Comparison of ENCODE assay signal across 8 cellular contexts in genomic region chr6:148700713-148701392, GRCh38. TPM values are rescaled to one million over a fixed set of nuclear protein-coding genes. Genes with fewer than 3 reads are reported as not detected.
A peak's percentile ranks its signal among the peaks of the same experiment; 100 is the strongest.
DNase-seq lines count a peak whose midpoint lies in the region; ATAC-seq and TF ChIP-seq lines count a peak whose summit lies in the region.

No MANE protein-coding gene starts in this region.

- H3K36me3 ChIP-seq in OCI-LY3 (replicated peaks; ENCODE audit: low read depth, low read length) (no peaks in the 10 kb centered on the region), mucosa of rectum (ENCODE audit: control insufficient read depth in 2 of 2, insufficient read depth in 2 of 2, low read length in 2 of 2) (no peaks in the 10 kb centered on the region)

- H3K4me3 ChIP-seq in OCI-LY3 (ENCODE audit: low read length), result peak overlapping the region; percentile 67
- H3K4me3 ChIP-seq in mucosa of rectum (ENCODE audit: low read length in 2 of 2), result peak overlapping the region; percentile 63 to 76

- ATAC-seq in Right ventricle myocardium inferior (peak; percentile 37), HG02759 (IDR thresholded peaks at IDR 0.05; ENCODE audit: unreplicated experiment) (peak; percentile 77)

- peak overlapping the region; percentile 32 for H2AFZ ChIP-seq in OCI-LY3 (ENCODE audit: low read depth, low read length)

- H3K27ac ChIP-seq in OCI-LY3 (ENCODE audit: low read length) (no peak overlapping the region), mucosa of rectum (ENCODE audit: low read depth in 2 of 2, low read length in 2 of 2) (no peak overlapping the region)

- peaks cover 12% of the 10 kb centered on the region for H3K4me1 Mint-ChIP-seq in dendritic cell treated with granulocyte-macrophage colony-stimulating factor and Interleukin-4, amounts not matched to agents 40 ng/mL and 50 ng/mL, for 4 days (ENCODE audit: low read depth)

- no peaks in the 10 kb centered on the region for H3K27me3 ChIP-seq in OCI-LY3 (ENCODE audit: low read depth, low read length)
- no peaks in the 10 kb centered on the region for H3K27me3 ChIP-seq in mucosa of rectum (ENCODE audit: control insufficient read depth in 2 of 2, insufficient read depth in 2 of 2, low read length in 2 of 2)

- no peaks in the 10 kb centered on the region for H3K9me3 Mint-ChIP-seq in dendritic cell treated with granulocyte-macrophage colony-stimulating factor and Interleukin-4, amounts not matched to agents 40 ng/mL and 50 ng/mL, for 4 days

- no peaks in the 10 kb centered on the region for H3K79me2 ChIP-seq in OCI-LY3 (ENCODE audit: low read length)

- H3K9me3 ChIP-seq in OCI-LY3 (ENCODE audit: insufficient read depth, low read length) (no peaks in the 10 kb centered on the region), mucosa of rectum (ENCODE audit: control insufficient read depth in 2 of 2, low read length in 2 of 2) (no peaks in the 10 kb centered on the region)

- H3K4me3 Mint-ChIP-seq in dendritic cell treated with granulocyte-macrophage colony-stimulating factor and Interleukin-4, amounts not matched to agents 40 ng/mL and 50 ng/mL, for 4 days, result peak overlapping the region; percentile 63

- H3K27me3 Mint-ChIP-seq in dendritic cell treated with granulocyte-macrophage colony-stimulating factor and Interleukin-4, amounts not matched to agents 40 ng/mL and 50 ng/mL, for 4 days, result no peaks in the 10 kb centered on the region

- H3K9ac ChIP-seq in OCI-LY3 (ENCODE audit: low read length) (peak overlapping the region; percentile 27), mucosa of rectum (ENCODE audit: low read depth in 1 of 2, low read length in 2 of 2) (peak overlapping the region; percentile 9 to 42)

- DNase-seq in Right ventricle myocardium inferior (ENCODE audit: missing footprints) (no peak), cardiac septum (ENCODE audit: low spot score) (no peak), ecto neural progenitor cell (ENCODE audit: low spot score) (no peak)
- no peak for DNase-seq in activated CD8-positive, alpha-beta memory T cell treated with anti-CD3 and anti-CD28 coated beads, Interleukin-2, amount 50 U/mL, for 48 hours

- no peak for TF ChIP-seq CTCF in OCI-LY3 (IDR thresholded peaks at IDR 0.05; ENCODE audit: low read depth, low read length)

- H3K36me3 Mint-ChIP-seq in dendritic cell treated with granulocyte-macrophage colony-stimulating factor and Interleukin-4, amounts not matched to agents 40 ng/mL and 50 ng/mL, for 4 days (ENCODE audit: low read depth), result no peaks in the 10 kb centered on the region

- H3K4me1 ChIP-seq in OCI-LY3 (ENCODE audit: low read length), result peaks cover 9% of the 10 kb centered on the region
- H3K4me1 ChIP-seq in mucosa of rectum (ENCODE audit: control insufficient read depth in 2 of 2, insufficient read depth in 2 of 2, low read length in 2 of 2), result peaks cover 0 to 6% of the 10 kb centered on the region in 2 donors

- no peaks in the 10 kb centered on the region for H4K20me1 ChIP-seq in OCI-LY3 (ENCODE audit: insufficient read depth, low read length)

- intact Hi-C loops in Right ventricle myocardium inferior (cut with DNase I), result loop anchor here (10.0 kb wide), 1 partner anchor 126 kb away; no protein-coding TSS in a partner anchor
- intact Hi-C loops in cardiac septum (cut with DNase I), result no loop called here
- intact Hi-C loops in dendritic cell treated with granulocyte-macrophage colony-stimulating factor and Interleukin-4, amounts not matched to agents 40 ng/mL and 50 ng/mL, for 4 days (cut with micrococcal nuclease), result loop anchor here (5.0 kb wide), 2 partner anchors 124 to 144 kb away; no protein-coding TSS in a partner anchor

- H3K27ac Mint-ChIP-seq in dendritic cell treated with granulocyte-macrophage colony-stimulating factor and Interleukin-4, amounts not matched to agents 40 ng/mL and 50 ng/mL, for 4 days, result peak overlapping the region; percentile 65

- peak overlapping the region; percentile 66 for H3K4me2 ChIP-seq in OCI-LY3 (ENCODE audit: low read length)

RNA-seq across cellular contexts. Expression of gene UST, which starts 46.0 kb away (rescaled TPM):
- total RNA-seq in Right ventricle myocardium inferior (4.4 TPM), cardiac septum (2.1 TPM)
